In genomic region chr2:100884145-100884621, GRCh38 we compare ENCODE assay signal across 1 cellular context.
TF ChIP-seq lines count a peak whose summit lies in the region.

No MANE protein-coding gene starts in this region.

TF ChIP-seq in GM12878, 131 proteins besides CTCF, POLR2A, EP300 and RAD21 (continued from another document):
- TF ChIP-seq PRDM15 (CRISPR knock-in tag; IDR thresholded peaks at IDR 0.05): no peak
- no peak for TF ChIP-seq ASH2L (IDR thresholded peaks at IDR 0.05; ENCODE audit: borderline replicate concordance, low read depth)
- TF ChIP-seq SMAD1 (IDR thresholded peaks at IDR 0.05; ENCODE audit: low read depth, partially characterized antibody): no peak
- no peak for TF ChIP-seq POLR2AphosphoS2 (IDR thresholded peaks at IDR 0.05; ENCODE audit: low read depth, low read length)
- no peak for TF ChIP-seq CREM (IDR thresholded peaks at IDR 0.05; ENCODE audit: low read depth)
- no peak for TF ChIP-seq ZNF24 (IDR thresholded peaks at IDR 0.05)
- no peak for TF ChIP-seq KLF5 (IDR thresholded peaks at IDR 0.05; ENCODE audit: partially characterized antibody)
- no peak for TF ChIP-seq TAF1 (IDR thresholded peaks at IDR 0.05; ENCODE audit: borderline replicate concordance, low read depth, low read length)
